ENCODE assay signal across 3 cellular contexts in genomic region chr13:30175166-30175565, GRCh38.
"Had no signal": no experiment of that assay in that cellular context is flagged by ENCODE, and none has a peak within 500 bp of the region (broad histone marks: within the 10 kb centered on the region; RNA-seq: fewer than 3 reads in every experiment).

No MANE protein-coding gene starts in this region.

- H3K27me3 Mint-ChIP-seq: IgD-negative memory B cell had no signal

- H3K36me3 Mint-ChIP-seq: IgD-negative memory B cell had no signal

- H3K4me3 Mint-ChIP-seq: IgD-negative memory B cell had no signal

- DNase-seq: IMR-90, KBM-7 had no signal

- H3K9me3 Mint-ChIP-seq: IgD-negative memory B cell had no signal

- H3K27ac Mint-ChIP-seq: IgD-negative memory B cell had no signal
